Comparison of ENCODE assay signal across 8 cellular contexts in the genomic region with DNA sequence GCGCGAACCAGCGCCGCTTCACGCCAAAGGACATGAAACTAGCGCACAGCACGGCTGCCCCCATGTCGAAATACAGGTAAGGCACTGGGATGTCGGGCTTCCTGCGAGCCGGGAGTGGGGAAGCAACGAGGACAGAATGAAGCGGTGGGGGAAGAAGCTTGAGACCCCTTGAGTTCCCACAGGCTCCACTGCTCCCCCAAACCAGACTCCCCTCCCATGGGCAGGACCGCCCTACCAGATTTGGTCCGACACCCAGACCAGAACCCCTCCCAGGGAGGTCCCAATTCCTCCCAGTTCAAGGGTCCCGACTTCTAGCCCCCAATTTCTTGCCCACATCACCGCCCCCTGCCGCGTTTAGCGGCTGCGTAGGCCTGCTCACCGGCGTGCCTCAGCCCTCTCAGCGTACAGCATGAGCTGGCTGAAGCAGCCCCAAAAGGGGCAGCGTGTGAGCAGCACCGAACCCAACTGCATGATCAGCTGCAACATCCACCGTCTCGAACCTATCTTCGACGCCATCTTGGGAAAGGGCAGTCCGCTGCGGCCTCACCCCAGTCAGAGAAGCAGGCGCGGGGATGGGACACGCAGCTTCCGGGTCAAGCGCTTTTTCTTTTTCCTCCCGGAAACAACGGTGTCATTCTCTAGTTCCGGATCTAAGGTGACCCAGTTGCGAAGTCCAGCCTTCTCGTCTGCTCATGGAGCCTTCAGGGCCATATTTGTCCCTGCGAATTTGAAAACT.
DNase-seq lines count a peak whose midpoint lies in the region; ATAC-seq and TF ChIP-seq lines count a peak whose summit lies in the region.

TSS of gene TMEM101 (minus strand) at position 527 of the 736 bp plus-strand sequence. CDS start at position 516, 11 bp downstream.

- peaks cover 9% of the 10 kb centered on the region for H3K4me1 Mint-ChIP-seq in memory B cell

- peak; percentile 80 for ATAC-seq in GM19452 (IDR thresholded peaks at IDR 0.05; ENCODE audit: unreplicated experiment)
- ATAC-seq in memory B cell (ENCODE audit: low read depth): peak; percentile 100

- H3K9me3 Mint-ChIP-seq in memory B cell: no peaks in the 10 kb centered on the region

- H3K27me3 ChIP-seq in endocrine pancreas (ENCODE audit: control insufficient read depth, insufficient read depth, low read length): no peaks in the 10 kb centered on the region

- no peak for TF ChIP-seq CTCF in C4-2B (conservative IDR thresholded peaks at IDR 0.05)

- peak within 1 kb of the TSS; percentile 99 for H3K4me3 Mint-ChIP-seq in memory B cell

- no peaks in the 10 kb centered on the region for H3K9me3 ChIP-seq in endocrine pancreas (ENCODE audit: control insufficient read depth, low read length)

- peak within 1 kb of the TSS; percentile 75 for H3K9ac ChIP-seq in endocrine pancreas (ENCODE audit: control insufficient read depth, insufficient read depth, low read length)

- H3K36me3 Mint-ChIP-seq in memory B cell: peaks cover 8% of the 10 kb centered on the region

- H3K36me3 ChIP-seq in endocrine pancreas (ENCODE audit: control insufficient read depth, insufficient read depth, low read length): no peaks in the 10 kb centered on the region

- peak within 1 kb of the TSS; percentile 85 for H3K27ac ChIP-seq in C4-2B

- H3K27me3 Mint-ChIP-seq in memory B cell: no peaks in the 10 kb centered on the region

- DNase-seq in HS-5 (ENCODE audit: low read depth) (peak; percentile 67), NOMO-1 treated with dmso at 0.1 percent for 144 hours (lab: John Stamatoyannopoulos, UW; ENCODE audit: unreplicated experiment) (peak; percentile 82), memory B cell (ENCODE audit: low spot score in 2 of 2) (peak; percentile 76 to 83)
- peak; percentile 51 to 78 (median 71) for DNase-seq in activated CD8-positive, alpha-beta memory T cell treated with anti-CD3 and anti-CD28 coated beads for 48 hours (ENCODE audit: low read depth in 2 of 3, low spot score in 2 of 3)
- peak; percentile 79 for DNase-seq in stimulated activated CD8-positive, alpha-beta memory T cell treated with anti-CD3 and anti-CD28 coated beads, Interleukin-12 subunit alpha, Interleukin-12 subunit beta, amount 100 ng/mL, for 1 hour (ENCODE audit: low read depth)

- peak within 1 kb of the TSS; percentile 28 for H3K4me3 ChIP-seq in endocrine pancreas (ENCODE audit: control insufficient read depth, insufficient read depth, low read length)

- H3K4me1 ChIP-seq in endocrine pancreas (ENCODE audit: control insufficient read depth, insufficient read depth, low read length): no peaks in the 10 kb centered on the region

- H3K27ac Mint-ChIP-seq in memory B cell: peak within 1 kb of the TSS; percentile 73

Comparison
In these comparisons a context has a peak if more than half of its experiments do, and no peak if none do; other contexts are left out.
1. Peak in every context shown above with its lines: DNase-seq, ATAC-seq, H3K4me3 ChIP-seq and H3K27ac ChIP-seq.